8 cellular contexts compared by ENCODE assay signal in the genomic region with DNA sequence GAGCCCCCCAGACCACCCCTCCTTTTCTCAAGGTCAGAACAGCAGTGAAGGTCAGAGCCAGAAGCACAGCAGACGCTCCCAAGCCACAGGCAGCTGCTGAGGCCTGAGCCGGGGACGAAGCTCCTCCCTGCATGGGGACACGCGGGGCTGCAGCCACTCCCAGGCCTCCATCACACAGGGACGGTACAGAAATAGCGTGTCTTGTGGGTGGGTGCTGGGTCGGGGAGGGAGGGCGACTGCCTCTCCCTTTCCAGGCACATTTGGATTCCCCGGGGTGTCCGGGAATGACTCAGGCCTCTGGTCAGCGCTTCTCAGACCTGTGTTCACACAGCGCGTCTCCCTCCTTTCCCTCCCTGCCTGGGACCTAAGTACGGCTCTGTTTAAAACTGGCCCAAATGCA. TPM values are rescaled to one million over a fixed set of nuclear protein-coding genes. Genes with fewer than 3 reads are reported as not detected.
A peak's percentile ranks its signal among the peaks of the same experiment; 100 is the strongest.
DNase-seq lines count a peak whose midpoint lies in the region; ATAC-seq and TF ChIP-seq lines count a peak whose summit lies in the region.

No MANE protein-coding gene starts in this region.

- H3K9me3 Mint-ChIP-seq in activated naive CD8-positive, alpha-beta T cell treated with anti-CD3 and anti-CD28 coated beads for 36 hours, result peaks cover under 1% of the 10 kb centered on the region

- TF ChIP-seq CTCF in right atrium auricular region (IDR thresholded peaks at IDR 0.05) (no peak), spleen (IDR thresholded peaks at IDR 0.05 in 8 of 11, conservative IDR thresholded peaks at IDR 0.05 in 3 of 11) (no peak)

- H3K4me3 Mint-ChIP-seq in activated naive CD8-positive, alpha-beta T cell treated with anti-CD3 and anti-CD28 coated beads for 36 hours, result no peak overlapping the region

- peaks cover 0 to 39% of the 10 kb centered on the region in 2 donors for H3K4me1 ChIP-seq in right atrium auricular region
- peaks cover 0 to 80% (median 48%) of the 10 kb centered on the region in 6 donors for H3K4me1 ChIP-seq in spleen

- peak; percentile 55 for ATAC-seq in HG02763 (IDR thresholded peaks at IDR 0.05; ENCODE audit: unreplicated experiment)

- H3K36me3 Mint-ChIP-seq in activated naive CD8-positive, alpha-beta T cell treated with anti-CD3 and anti-CD28 coated beads for 36 hours, result peaks cover 16% of the 10 kb centered on the region

- H3K27ac ChIP-seq in right atrium auricular region (peak overlapping the region; percentile 64 to 80), spleen (peak overlapping the region in 4 of 8 donors; percentile 21 to 47 (median 42))

- peak overlapping the region; percentile 38 for H3K27ac Mint-ChIP-seq in activated naive CD8-positive, alpha-beta T cell treated with anti-CD3 and anti-CD28 coated beads for 36 hours

- intact Hi-C loops in spleen (cut with DNase I; ENCODE audit: low total_unique reads), result no loop called here

- H3K4me1 Mint-ChIP-seq in activated naive CD8-positive, alpha-beta T cell treated with anti-CD3 and anti-CD28 coated beads for 36 hours, result peaks cover 50% of the 10 kb centered on the region

- H3K9me3 ChIP-seq in right atrium auricular region (no peaks in the 10 kb centered on the region), spleen (peaks cover 0 to 5% (median 0%) of the 10 kb centered on the region in 8 donors)

- DNase-seq in AG20443 (ENCODE audit: low spot score) (peak; percentile 92), right atrium auricular region (ENCODE audit: low spot score) (peak; percentile 90), spleen (peak; percentile 75), NCI-H1048 (lab: John Stamatoyannopoulos, UW) (no peak), NCI-H2196 (lab: John Stamatoyannopoulos, UW; ENCODE audit: unreplicated experiment) (no peak), KG1 (lab: John Stamatoyannopoulos, UW) (no peak)
- DNase-seq in activated naive CD8-positive, alpha-beta T cell treated with anti-CD3 and anti-CD28 coated beads for 36 hours, result no peak

- 48 to 73% (median 54%) methylated on average over 10 to 15 of the region's 15 CpGs for WGBS in spleen, 5 donors

- H3K27me3 Mint-ChIP-seq in activated naive CD8-positive, alpha-beta T cell treated with anti-CD3 and anti-CD28 coated beads for 36 hours, result no peaks in the 10 kb centered on the region

- H3K27me3 ChIP-seq in right atrium auricular region (no peaks in the 10 kb centered on the region), spleen (replicated peaks in 1 of 7) (no peaks in the 10 kb centered on the region)

- no peak for TF ChIP-seq POLR2A in spleen (IDR thresholded peaks at IDR 0.05)

- peak overlapping the region in 1 of 2 donors; percentile 17 for H3K4me3 ChIP-seq in right atrium auricular region
- no peak overlapping the region for H3K4me3 ChIP-seq in spleen

- H3K36me3 ChIP-seq in right atrium auricular region (no peaks in the 10 kb centered on the region), spleen (peaks cover 0 to 17% (median 0%) of the 10 kb centered on the region in 6 donors)

RNA-seq across cellular contexts. Expression of a gene that starts 33.2 kb away (rescaled TPM):
- total RNA-seq in activated naive CD8-positive, alpha-beta T cell treated with anti-CD3 and anti-CD28 coated beads for 36 hours, result 10 to 100 TPM; 25.6 to 26.5 TPM
- 10 to 100 TPM; 10.2 to 13.2 TPM for total RNA-seq in right atrium auricular region
- 10 to 100 TPM; 35.9 to 52.8 (median 52.0) TPM for total RNA-seq in spleen
- polyA plus RNA-seq in spleen, result 10 to 100 TPM; 11.7 to 17.2 (median 12.1) TPM

Comparison
In these comparisons a context has a peak if more than half of its experiments do, and no peak if none do; other contexts are left out.
1. DNase-seq: peak in AG20443 (single experiment), right atrium auricular region (single experiment) and spleen (single experiment); none in activated naive CD8-positive, alpha-beta T cell treated with anti-CD3 and anti-CD28 coated beads for 36 hours (single experiment), NCI-H1048 (single experiment), NCI-H2196 (single experiment) and KG1 (single experiment).